Comparison of ENCODE assay signal across 12 cellular contexts in the genomic region with DNA sequence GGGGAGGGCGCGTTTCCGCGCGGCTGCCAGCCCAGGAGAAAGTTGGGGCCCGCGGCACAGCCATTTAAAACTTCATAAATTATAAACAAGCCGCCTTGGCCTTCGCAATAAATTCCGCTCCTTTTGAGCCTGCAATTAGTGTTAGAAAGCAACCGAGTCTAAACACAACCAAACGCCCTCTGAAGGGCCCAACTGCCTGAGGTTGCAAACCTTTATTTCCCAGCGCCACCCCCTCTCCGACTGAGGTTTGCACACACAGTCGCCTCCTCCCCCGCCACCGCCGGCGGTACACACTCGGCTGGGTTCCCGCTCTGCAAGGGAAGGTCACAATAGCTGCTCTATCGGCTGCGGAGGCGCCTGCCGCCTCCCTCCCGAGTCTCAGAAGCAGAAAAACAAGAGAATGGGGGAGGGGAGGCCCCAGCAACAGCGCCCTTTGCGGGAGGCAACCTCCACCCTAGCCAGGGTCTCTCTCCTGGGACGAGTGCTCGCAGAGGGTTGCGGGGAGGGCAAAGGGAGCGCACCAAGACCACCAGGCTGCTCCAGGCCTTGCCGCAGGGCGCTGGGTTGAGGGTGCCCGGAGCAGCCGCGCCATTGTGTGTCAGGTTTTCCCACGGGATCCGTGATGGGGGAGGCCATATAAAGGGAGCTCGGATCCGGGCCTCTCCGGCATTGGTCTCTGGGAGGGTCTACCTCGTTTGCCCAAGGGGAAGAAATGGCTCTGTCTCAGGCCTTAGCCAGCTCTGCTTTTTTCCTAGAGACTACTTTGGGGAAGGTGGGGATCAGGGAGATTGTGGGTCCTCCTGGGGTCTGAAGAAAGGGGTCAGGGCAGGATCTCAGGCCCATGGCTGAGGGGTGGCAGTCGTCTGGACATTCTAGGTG. TPM values are rescaled to one million over a fixed set of nuclear protein-coding genes. Genes with fewer than 3 reads are reported as not detected.
DNase-seq lines count a peak whose midpoint lies in the region.
"Had no signal": no experiment of that assay in that cellular context is flagged by ENCODE, and none has a peak within 500 bp of the region (broad histone marks: within the 10 kb centered on the region; RNA-seq: fewer than 3 reads in every experiment).

No MANE protein-coding gene starts in this region.

- peak overlapping the region; percentile 42 for H3K4me3 ChIP-seq in iPS-18a (ENCODE audit: low read length)

- H3K4me1 ChIP-seq in iPS-18a (ENCODE audit: control insufficient read depth, low read depth, low read length) = peaks cover 24% of the 10 kb centered on the region

- no peaks in the 10 kb centered on the region for H3K36me3 ChIP-seq in iPS-18a (ENCODE audit: control insufficient read depth, low read depth, low read length)

- no peak overlapping the region for H3K9ac ChIP-seq in iPS-18a (ENCODE audit: low read length)

- DNase-seq in NCI-H2081 (lab: John Stamatoyannopoulos, UW) (peak; percentile 27 to 56), NCI-H2081 treated with DMSO at 0.1 percent for 48 hours (lab: John Stamatoyannopoulos, UW) (no peak), SK-N-DZ (ENCODE audit: low spot score) (peak; percentile 83), retina (peak; percentile 86), GDM1 (lab: John Stamatoyannopoulos, UW) (no peak), G401 (ENCODE audit: low spot score) (no peak), amniotic stem cell (lab: John Stamatoyannopoulos, UW) (no peak)
- DNase-seq: ACHN; activated CD8-positive, alpha-beta memory T cell treated with anti-CD3 and anti-CD28 coated beads, Interleukin-2, amount 50 U/mL, for 4 hours; Right ventricle myocardium superior had no signal

- H3K9me3 ChIP-seq in iPS-18a (ENCODE audit: control insufficient read depth, low read depth, low read length) = no peaks in the 10 kb centered on the region

- H3K27me3 ChIP-seq in iPS-18a (ENCODE audit: control insufficient read depth, insufficient read depth, low read length) = peaks cover 100% of the 10 kb centered on the region

- H3K27ac ChIP-seq in iPS-18a (ENCODE audit: low read length) = no peak overlapping the region

- in situ Hi-C loops in G401 (cut with HindIII; ENCODE audit: low sequenced_read_pairs) = no loop called here

RNA-seq across cellular contexts. Expression of gene HOXD1, which starts 13.4 kb away (rescaled TPM):
- 0.66 and 1.1 TPM in 2 replicates for polyA plus RNA-seq in SK-N-DZ (2014; cell fraction: cytosol; rRNA removed)
- 2.0 and 2.8 TPM in 2 replicates for polyA plus RNA-seq in SK-N-DZ (2014; cell fraction: nucleus; rRNA removed)
- 0.68 and 1.3 TPM in 2 replicates for total RNA-seq in G401 (2014; rRNA removed; shearing (Covaris generic))
- total RNA-seq: LHCN-M2, Right ventricle myocardium superior had no signal

RNA-seq across cellular contexts. Expression of gene HOXD3, which starts 18.0 kb away (rescaled TPM):
- 1.6 and 2.3 TPM in 2 replicates for polyA plus RNA-seq in SK-N-DZ (2014; cell fraction: cytosol; rRNA removed)
- 2.0 and 10.4 TPM in 2 replicates for polyA plus RNA-seq in SK-N-DZ (2014; cell fraction: nucleus; rRNA removed)
- 1.8 and 6.5 TPM in 2 replicates for total RNA-seq in G401 (2014; rRNA removed; shearing (Covaris generic))
- total RNA-seq: LHCN-M2 had no signal

RNA-seq across cellular contexts. Expression of gene HOXD4, which starts 23.7 kb away (rescaled TPM):
- polyA plus RNA-seq in SK-N-DZ (2014; cell fraction: cytosol; rRNA removed) = 2.6 and 11.6 TPM in 2 replicates
- 47.5 and 55.4 TPM in 2 replicates for polyA plus RNA-seq in SK-N-DZ (2014; cell fraction: nucleus; rRNA removed)
- total RNA-seq in G401 (2014; rRNA removed; shearing (Covaris generic)) = 1.7 TPM in 1 of 2 replicates, not detected in the other
- total RNA-seq: LHCN-M2, Right ventricle myocardium superior had no signal

RNA-seq across cellular contexts. Expression of gene HOXD8, which starts 45.6 kb away (rescaled TPM):
- polyA plus RNA-seq in SK-N-DZ (2014; cell fraction: cytosol; rRNA removed) = 28.1 and 35.4 TPM in 2 replicates
- 28.0 and 35.7 TPM in 2 replicates for polyA plus RNA-seq in SK-N-DZ (2014; cell fraction: nucleus; rRNA removed)
- total RNA-seq in G401 (2014; rRNA removed; shearing (Covaris generic)) = 4.1 and 4.2 TPM in 2 replicates

RNA-seq across cellular contexts. Expression of gene HOXD9, which starts 52.6 kb away (rescaled TPM):
- 20.1 and 20.4 TPM in 2 replicates for polyA plus RNA-seq in SK-N-DZ (2014; cell fraction: cytosol; rRNA removed)
- polyA plus RNA-seq in SK-N-DZ (2014; cell fraction: nucleus; rRNA removed) = 15.7 and 22.6 TPM in 2 replicates
- total RNA-seq in G401 (2014; rRNA removed; shearing (Covaris generic)) = 6.6 and 10.6 TPM in 2 replicates
- total RNA-seq: Right ventricle myocardium superior had no signal

Comparison
In these comparisons a context has a peak if more than half of its experiments do, and no peak if none do; other contexts are left out.
1. DNase-seq: peak in NCI-H2081 (2 of 2), SK-N-DZ (single experiment) and retina (single experiment); none in NCI-H2081 treated with DMSO at 0.1 percent for 48 hours (single experiment), GDM1 (single experiment), G401 (single experiment) and amniotic stem cell (single experiment).